Comparison of ENCODE assay signal across 23 cellular contexts in genomic region chr10:30495687-30496086, GRCh38.
DNase-seq lines count a peak whose midpoint lies in the region; ATAC-seq lines count a peak whose summit lies in the region.
"Had no signal": no experiment of that assay in that cellular context is flagged by ENCODE, and none has a peak within 500 bp of the region (broad histone marks: within the 10 kb centered on the region; RNA-seq: fewer than 3 reads in every experiment).

No MANE protein-coding gene starts in this region.

- no peak for DNase-seq in activated T-cell treated with anti-CD3 and anti-CD28 coated beads, Interleukin-2, amount 50 U/mL, for 72 hours
- DNase-seq in activated T-cell treated with anti-CD3 and anti-CD28 coated beads for 4 hours (no peak), RPMI7951 (ENCODE audit: low read depth) (peak; percentile 23), epithelial cell of prostate (ENCODE audit: low read depth, low spot score) (no peak), NCI-H1105 (lab: John Stamatoyannopoulos, UW) (no peak), midbrain (lab: John Stamatoyannopoulos, UW) (no peak)
- DNase-seq: adrenal gland; C1 segment of cervical spinal cord; hippocampal formation; Karpas-422; kidney; NCI-H1048; NCI-H2081 treated with DMSO at 0.1 percent for 48 hours; NCI-H510A; retina; spleen; stimulated activated CD4-positive, alpha-beta T cell treated with anti-CD3 and anti-CD28 coated beads, Interleukin-4, amount 100 ng/mL, for 4 hours had no signal

- H3K27me3 ChIP-seq in subcutaneous abdominal adipose tissue (ENCODE audit: control insufficient read depth in 5 of 5, insufficient read depth in 4 of 5, low read length in 5 of 5): no peaks in the 10 kb centered on the region
- H3K27me3 ChIP-seq: adrenal gland, breast epithelium, spleen, suprapubic skin had no signal

- peaks cover 0 to 37% (median 20%) of the 10 kb centered on the region in 5 donors for H3K4me1 ChIP-seq in subcutaneous abdominal adipose tissue (ENCODE audit: control insufficient read depth in 5 of 5, insufficient read depth in 5 of 5, low read length in 5 of 5)
- H3K4me1 ChIP-seq: breast epithelium had no signal

- peak overlapping the region; percentile 82 for H3K27ac ChIP-seq in epithelial cell of prostate
- peak overlapping the region; percentile 37 for H3K27ac ChIP-seq in subcutaneous abdominal adipose tissue (ENCODE audit: low read depth, low read length)
- H3K27ac ChIP-seq: breast epithelium, RWPE1 had no signal

- H3K9me3 ChIP-seq in subcutaneous abdominal adipose tissue (ENCODE audit: control insufficient read depth in 5 of 5, low read length in 5 of 5): no peaks in the 10 kb centered on the region
- H3K9me3 ChIP-seq: adrenal gland, breast epithelium, spleen, suprapubic skin had no signal

- H3K9me3 Mint-ChIP-seq in activated T-cell treated with anti-CD3 and anti-CD28 coated beads, Interleukin-2, amount 50 U/mL, for 72 hours: no peaks in the 10 kb centered on the region

- peaks cover 60% of the 10 kb centered on the region for H3K4me1 Mint-ChIP-seq in activated T-cell treated with anti-CD3 and anti-CD28 coated beads, Interleukin-2, amount 50 U/mL, for 72 hours (ENCODE audit: low read depth)

- no peaks in the 10 kb centered on the region for H3K36me3 ChIP-seq in subcutaneous abdominal adipose tissue (ENCODE audit: control insufficient read depth in 5 of 5, insufficient read depth in 5 of 5, low read length in 5 of 5)
- H3K36me3 ChIP-seq: adrenal gland, breast epithelium, spleen, suprapubic skin had no signal

- peak overlapping the region; percentile 52 for H3K27ac Mint-ChIP-seq in activated T-cell treated with anti-CD3 and anti-CD28 coated beads, Interleukin-2, amount 50 U/mL, for 72 hours

- H3K4me3 ChIP-seq in subcutaneous abdominal adipose tissue (ENCODE audit: low read depth in 1 of 5, low read length in 5 of 5): no peak overlapping the region
- H3K4me3 ChIP-seq: adrenal gland, breast epithelium, spleen, suprapubic skin had no signal

- no peaks in the 10 kb centered on the region for H3K36me3 Mint-ChIP-seq in activated T-cell treated with anti-CD3 and anti-CD28 coated beads, Interleukin-2, amount 50 U/mL, for 72 hours (ENCODE audit: insufficient read depth in 2 of 2)

- no peaks in the 10 kb centered on the region for H3K27me3 Mint-ChIP-seq in activated T-cell treated with anti-CD3 and anti-CD28 coated beads, Interleukin-2, amount 50 U/mL, for 72 hours (ENCODE audit: low read depth)

- ATAC-seq in activated T-cell treated with anti-CD3 and anti-CD28 coated beads, Interleukin-2, amount 50 U/mL, for 72 hours (replicated peaks in 1 of 2): no peak
- ATAC-seq in GM19351 (IDR thresholded peaks at IDR 0.05; ENCODE audit: unreplicated experiment): no peak
- ATAC-seq: SK-N-SH treated with all-trans-retinoic acid at 6 μM for 48 hours had no signal

- no peak overlapping the region for H3K9ac ChIP-seq in subcutaneous abdominal adipose tissue (ENCODE audit: low read length in 5 of 5)

- H3K4me3 Mint-ChIP-seq in activated T-cell treated with anti-CD3 and anti-CD28 coated beads, Interleukin-2, amount 50 U/mL, for 72 hours: no peak overlapping the region
